Comparison of ENCODE assay signal across 8 cellular contexts in genomic region chr14:21264025-21264801, GRCh38. TPM values are rescaled to one million over a fixed set of nuclear protein-coding genes. Genes with fewer than 3 reads are reported as not detected.
A peak's percentile ranks its signal among the peaks of the same experiment; 100 is the strongest.
DNase-seq lines count a peak whose midpoint lies in the region; ATAC-seq and TF ChIP-seq lines count a peak whose summit lies in the region.

No MANE protein-coding gene starts in this region.

- H3K27me3 Mint-ChIP-seq in T-helper 1 cell treated with Interleukin-12 subunit alpha and Interleukin-12 subunit beta and Interleukin-4 antibody, amounts not matched to agents 30 μg/mL and 1 μg/mL, for 36 hours (ENCODE audit: low read depth): no peaks in the 10 kb centered on the region
- H3K27me3 Mint-ChIP-seq in stimulated activated naive CD8-positive, alpha-beta T cell treated with anti-CD3 and anti-CD28 coated beads, Interleukin-15, amount 100 ng/mL, for 72 hours: no peaks in the 10 kb centered on the region

- H3K4me3 ChIP-seq in AG10803 (ENCODE audit: low read length) (no peak overlapping the region; the same call in 1 of the 2 replicates), fibroblast of villous mesenchyme (ENCODE audit: low read depth, low read length) (no peak overlapping the region), HAP-1 (no peak overlapping the region)

- peak; percentile 58 for ATAC-seq in GM19025 (IDR thresholded peaks at IDR 0.05; ENCODE audit: low read depth, unreplicated experiment)
- peak; percentile 48 for ATAC-seq in HG03139 (IDR thresholded peaks at IDR 0.05; ENCODE audit: unreplicated experiment)
- ATAC-seq in stimulated activated naive CD8-positive, alpha-beta T cell treated with anti-CD3 and anti-CD28 coated beads, Interleukin-15, amount 100 ng/mL, for 72 hours: peak; percentile 82

- DNase-seq in AG10803 (ENCODE audit: low read depth) (peak; percentile 77), fibroblast of villous mesenchyme (ENCODE audit: low read depth) (peak; percentile 66), HAP-1 (ENCODE audit: low spot score in 2 of 2) (no peak), HuH-7 (ENCODE audit: low spot score) (no peak)
- no peak for DNase-seq in stimulated activated naive CD8-positive, alpha-beta T cell treated with anti-CD3 and anti-CD28 coated beads, Interleukin-15, amount 100 ng/mL, for 72 hours

- H3K9me3 ChIP-seq in HAP-1: no peaks in the 10 kb centered on the region

- TF ChIP-seq CTCF in AG10803 (conservative IDR thresholded peaks at IDR 0.05; ENCODE audit: low read length) (no peak), fibroblast of villous mesenchyme (IDR thresholded peaks at IDR 0.05; ENCODE audit: insufficient read depth, low read depth, low read length) (no peak)

- H3K4me1 Mint-ChIP-seq in T-helper 1 cell treated with Interleukin-12 subunit alpha and Interleukin-12 subunit beta and Interleukin-4 antibody, amounts not matched to agents 30 μg/mL and 1 μg/mL, for 36 hours (ENCODE audit: low read depth): peaks cover 62% of the 10 kb centered on the region
- H3K4me1 Mint-ChIP-seq in stimulated activated naive CD8-positive, alpha-beta T cell treated with anti-CD3 and anti-CD28 coated beads, Interleukin-15, amount 100 ng/mL, for 72 hours: peaks cover 76% of the 10 kb centered on the region

- H3K27me3 ChIP-seq in HAP-1 (ENCODE audit: low read depth): no peaks in the 10 kb centered on the region

- H3K27ac Mint-ChIP-seq in T-helper 1 cell treated with Interleukin-12 subunit alpha and Interleukin-12 subunit beta and Interleukin-4 antibody, amounts not matched to agents 30 μg/mL and 1 μg/mL, for 36 hours: peak overlapping the region; percentile 77
- peak overlapping the region; percentile 99 to 100 for H3K27ac Mint-ChIP-seq in stimulated activated naive CD8-positive, alpha-beta T cell treated with anti-CD3 and anti-CD28 coated beads, Interleukin-15, amount 100 ng/mL, for 72 hours

- peaks cover 92% of the 10 kb centered on the region for H3K36me3 ChIP-seq in HAP-1 (replicated peaks)

- in situ Hi-C loops in HAP-1 (cut with MboI; ENCODE audit: low sequenced_read_pairs): no loop called here

- peaks cover 66% of the 10 kb centered on the region for H3K36me3 Mint-ChIP-seq in T-helper 1 cell treated with Interleukin-12 subunit alpha and Interleukin-12 subunit beta and Interleukin-4 antibody, amounts not matched to agents 30 μg/mL and 1 μg/mL, for 36 hours (ENCODE audit: low read depth)

- peak overlapping the region; percentile 60 for H3K4me3 Mint-ChIP-seq in T-helper 1 cell treated with Interleukin-12 subunit alpha and Interleukin-12 subunit beta and Interleukin-4 antibody, amounts not matched to agents 30 μg/mL and 1 μg/mL, for 36 hours
- H3K4me3 Mint-ChIP-seq in stimulated activated naive CD8-positive, alpha-beta T cell treated with anti-CD3 and anti-CD28 coated beads, Interleukin-15, amount 100 ng/mL, for 72 hours: peak overlapping the region; percentile 100

- H3K9me3 Mint-ChIP-seq in T-helper 1 cell treated with Interleukin-12 subunit alpha and Interleukin-12 subunit beta and Interleukin-4 antibody, amounts not matched to agents 30 μg/mL and 1 μg/mL, for 36 hours: no peaks in the 10 kb centered on the region
- no peaks in the 10 kb centered on the region for H3K9me3 Mint-ChIP-seq in stimulated activated naive CD8-positive, alpha-beta T cell treated with anti-CD3 and anti-CD28 coated beads, Interleukin-15, amount 100 ng/mL, for 72 hours

- H3K4me1 ChIP-seq in HAP-1: peaks cover 48% of the 10 kb centered on the region

RNA-seq across cellular contexts. Expression of gene HNRNPC, which starts 5.0 kb away (rescaled TPM):
- total RNA-seq in fibroblast of villous mesenchyme: 551 and 671 TPM in 2 replicates

RNA-seq across cellular contexts. Expression of gene RPGRIP1, which starts 15.7 kb away (rescaled TPM):
- under 0.01 TPM in 1 of 2 replicates, not detected in the other for total RNA-seq in fibroblast of villous mesenchyme

Comparison
In these comparisons a context has a peak if more than half of its experiments do, and no peak if none do; other contexts are left out.
1. DNase-seq: peak in AG10803 (single experiment) and fibroblast of villous mesenchyme (single experiment); none in stimulated activated naive CD8-positive, alpha-beta T cell treated with anti-CD3 and anti-CD28 coated beads, Interleukin-15, amount 100 ng/mL, for 72 hours (0 of 2), HAP-1 (0 of 2) and HuH-7 (single experiment).
2. Peak in every context shown above with its lines, with median percentiles within 50 percentile points of each other: ATAC-seq.